23 cellular contexts compared by ENCODE assay signal in the genomic region with DNA sequence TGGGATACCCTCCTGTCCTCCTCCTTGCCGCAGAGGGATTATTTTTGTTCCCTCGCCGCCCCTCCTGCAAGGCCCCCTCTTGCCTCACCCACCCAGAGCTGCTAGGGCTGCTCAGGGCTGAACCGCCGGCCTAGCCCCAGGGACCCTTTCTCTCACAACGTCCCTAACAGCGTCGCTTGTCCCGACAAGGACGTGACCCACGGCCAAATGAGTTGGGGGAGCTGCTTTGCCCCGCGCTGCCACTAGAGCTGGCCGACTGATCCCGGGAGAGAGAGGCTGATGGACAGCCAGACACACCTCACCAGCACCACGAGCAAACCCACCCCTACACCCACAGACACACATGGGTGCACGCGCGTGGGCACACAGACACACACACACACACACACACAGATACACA.
"Had no signal": no experiment of that assay in that cellular context is flagged by ENCODE, and none has a peak within 500 bp of the region (broad histone marks: within the 10 kb centered on the region; RNA-seq: fewer than 3 reads in every experiment).

No MANE protein-coding gene starts in this region.

- H3K4me1 ChIP-seq: foreskin keratinocyte, gastroesophageal sphincter, heart left ventricle, pancreas, right lobe of liver, transverse colon, vagina had no signal

- H3K79me2 ChIP-seq: hepatocyte had no signal

- H2AFZ ChIP-seq: hepatocyte had no signal

- DNase-seq: foreskin keratinocyte; heart left ventricle; kidney; naive thymus-derived CD8-positive, alpha-beta T cell; nephron progenitor cell; occipital lobe; right lobe of liver; small intestine; stimulated activated CD4-positive, alpha-beta T cell treated with anti-CD3 and anti-CD28 coated beads, Interleukin-2, amount 100 ng/mL, for 24 hours; stimulated activated CD4-positive, alpha-beta T cell treated with anti-CD3 and anti-CD28 coated beads, Interleukin-4, amount 100 ng/mL, for 24 hours; stimulated activated naive CD4-positive, alpha-beta T cell treated with Interleukin-2 at 50 U/mL for 16 hours; transverse colon had no signal

- H3K27me3 Mint-ChIP-seq: central memory CD8-positive, alpha-beta T cell; progenitor cell of endocrine pancreas had no signal

- H3K27me3 ChIP-seq: foreskin keratinocyte, heart left ventricle, hepatocyte, pancreas, right lobe of liver, transverse colon, vagina had no signal

- H3K36me3 ChIP-seq: gastroesophageal sphincter, heart left ventricle, pancreas, right lobe of liver, transverse colon, vagina had no signal

- ATAC-seq: esophagus mucosa; gastroesophageal sphincter; heart left ventricle; left lobe of liver; naive thymus-derived CD8-positive, alpha-beta T cell; pancreas had no signal

- H3K36me3 Mint-ChIP-seq: naive thymus-derived CD8-positive, alpha-beta T cell; stimulated activated effector memory CD8-positive, alpha-beta T cell treated with anti-CD3 and anti-CD28 coated beads, Interleukin-12 subunit alpha, Interleukin-12 subunit beta, amount 100 ng/mL, for 72 hours had no signal

- H3K4me2 ChIP-seq: hepatocyte had no signal

- H3K9me3 ChIP-seq: pancreas, right lobe of liver, transverse colon, vagina had no signal

- H3K4me1 Mint-ChIP-seq: central memory CD8-positive, alpha-beta T cell; nephron progenitor cell; stimulated activated effector memory CD8-positive, alpha-beta T cell treated with anti-CD3 and anti-CD28 coated beads, Interleukin-12 subunit alpha, Interleukin-12 subunit beta, amount 100 ng/mL, for 72 hours had no signal

- H3K4me3 Mint-ChIP-seq: central memory CD8-positive, alpha-beta T cell; naive thymus-derived CD8-positive, alpha-beta T cell; nephron progenitor cell; stimulated activated effector memory CD8-positive, alpha-beta T cell treated with anti-CD3 and anti-CD28 coated beads, Interleukin-12 subunit alpha, Interleukin-12 subunit beta, amount 100 ng/mL, for 72 hours had no signal

- H3K27ac Mint-ChIP-seq: naive thymus-derived CD8-positive, alpha-beta T cell; nephron progenitor cell; progenitor cell of endocrine pancreas; stimulated activated effector memory CD8-positive, alpha-beta T cell treated with anti-CD3 and anti-CD28 coated beads, Interleukin-12 subunit alpha, Interleukin-12 subunit beta, amount 100 ng/mL, for 72 hours had no signal

- H3K27ac ChIP-seq: coronary artery, epithelial cell of prostate, foreskin keratinocyte, gastroesophageal sphincter, heart left ventricle, hepatocyte, pancreas, right lobe of liver, transverse colon, vagina had no signal

- H3K4me3 ChIP-seq: coronary artery, gastroesophageal sphincter, heart left ventricle, hepatocyte, pancreas, right lobe of liver, transverse colon, vagina had no signal
